In the genomic region with DNA sequence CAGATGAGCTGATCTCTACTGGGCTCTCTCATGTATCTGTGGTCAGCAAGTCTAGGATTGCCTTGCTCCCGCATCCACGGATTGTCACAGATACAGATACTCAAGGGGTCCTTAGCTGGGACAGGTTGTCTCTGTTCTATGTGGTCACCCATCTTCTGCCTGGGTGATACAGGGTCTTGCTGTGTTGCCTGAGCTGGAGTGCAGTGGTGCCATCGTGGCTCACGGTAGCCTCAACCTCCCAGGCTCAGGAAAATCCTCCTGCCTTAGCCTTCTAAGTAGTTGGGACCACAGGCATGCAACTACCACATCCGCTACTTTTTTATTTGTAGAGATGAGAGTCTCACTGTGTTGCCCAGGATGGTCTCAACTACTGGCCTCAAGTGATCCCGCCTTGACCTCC, we compare ENCODE assay signal across 17 cellular contexts.
"Had no signal": no experiment of that assay in that cellular context is flagged by ENCODE, and none has a peak within 500 bp of the region (broad histone marks: within the 10 kb centered on the region; RNA-seq: fewer than 3 reads in every experiment).

No MANE protein-coding gene starts in this region.

- H3K27me3 Mint-ChIP-seq: naive thymus-derived CD4-positive, alpha-beta T cell had no signal

- DNase-seq: effector CD4-positive, alpha-beta T cell; endodermal cell; heart left ventricle; hippocampal formation; kidney glomerular epithelial cell; mammary epithelial cell; naive thymus-derived CD4-positive, alpha-beta T cell; posterior cingulate gyrus; sigmoid colon; stimulated activated CD4-positive, alpha-beta T cell treated with anti-CD3 and anti-CD28 coated beads, Interleukin-2, amount 100 ng/mL, for 24 hours; stimulated activated CD4-positive, alpha-beta T cell treated with anti-CD3 and anti-CD28 coated beads, Interleukin-4, amount 100 ng/mL, for 4 hours; stimulated activated naive CD4-positive, alpha-beta T cell; stomach; upper lobe of left lung; uterus had no signal

- H3K27me3 ChIP-seq: heart left ventricle, sigmoid colon, stomach, upper lobe of left lung, uterus had no signal

- H3K4me3 ChIP-seq: coronary artery, heart left ventricle, sigmoid colon, skin epidermis, stomach, upper lobe of left lung, uterus had no signal

- H3K36me3 ChIP-seq: heart left ventricle, sigmoid colon, stomach, upper lobe of left lung, uterus had no signal

- H3K9me3 ChIP-seq: heart left ventricle, sigmoid colon, stomach, upper lobe of left lung, uterus had no signal

- ATAC-seq: heart left ventricle; naive thymus-derived CD4-positive, alpha-beta T cell had no signal

- H3K9me3 Mint-ChIP-seq: endodermal cell had no signal

- H3K4me3 Mint-ChIP-seq: endodermal cell; naive thymus-derived CD4-positive, alpha-beta T cell had no signal

- H3K4me1 ChIP-seq: sigmoid colon had no signal

- H3K27ac ChIP-seq: coronary artery, heart left ventricle, sigmoid colon, skin epidermis, stomach, upper lobe of left lung, uterus had no signal

- H3K27ac Mint-ChIP-seq: endodermal cell had no signal
